In genomic region chr11:20134991-20135736, GRCh38 we compare ENCODE assay signal across 23 cellular contexts. TPM values are rescaled to one million over a fixed set of nuclear protein-coding genes. Genes with fewer than 3 reads are reported as not detected.
"Had no signal": no experiment of that assay in that cellular context is flagged by ENCODE, and none has a peak within 500 bp of the region (broad histone marks: within the 10 kb centered on the region; RNA-seq: fewer than 3 reads in every experiment).

No MANE protein-coding gene starts in this region.

- H3K4me3 ChIP-seq: ascending aorta, gastrocnemius medialis, spleen, testis, upper lobe of left lung had no signal

- H3K9me3 ChIP-seq: ascending aorta, gastrocnemius medialis, spleen, testis, upper lobe of left lung had no signal

- H3K27ac ChIP-seq: ascending aorta, gastrocnemius medialis, spleen, testis, upper lobe of left lung had no signal

- H3K36me3 ChIP-seq: ascending aorta, gastrocnemius medialis, spleen, upper lobe of left lung had no signal

- H3K4me1 ChIP-seq: gastrocnemius medialis had no signal

- H3K27me3 ChIP-seq: ascending aorta, gastrocnemius medialis, testis, upper lobe of left lung had no signal

- ATAC-seq: activated CD8-positive, alpha-beta T cell treated with anti-CD3 and anti-CD28 coated beads, Interleukin-2, amount 10 ng/mL, durations not matched to agents 7 days and 5 days; activated naive CD4-positive, alpha-beta T cell treated with anti-CD3 and anti-CD28 coated beads, Interleukin-2, amount 50 U/mL, for 72 hours; activated T-helper 17 cell treated with anti-CD3 and anti-CD28 coated beads, Interleukin-2, amount 50 U/mL, for 72 hours; gastrocnemius medialis; natural killer cell had no signal

- DNase-seq: activated CD4-positive, alpha-beta T cell treated with anti-CD3 and anti-CD28 coated beads, Interleukin-2, amount 10 ng/mL, durations not matched to agents 24 days and 14 days; activated CD8-positive, alpha-beta T cell treated with anti-CD3 and anti-CD28 coated beads, Interleukin-2, amount 10 ng/mL, durations not matched to agents 7 days and 5 days; activated T-cell treated with anti-CD3 and anti-CD28 coated beads, Interleukin-2, amount 50 U/mL, for 1 hour; central memory CD4-positive, alpha-beta T cell; dermis blood vessel endothelial cell; effector CD8-positive, alpha-beta T cell; gastrocnemius medialis; hippocampal formation; midbrain; natural killer cell; retina; spleen; stimulated activated CD4-positive, alpha-beta T cell treated with anti-CD3 and anti-CD28 coated beads, Interleukin-4, amount 100 ng/mL, for 1 hour; stimulated activated naive CD4-positive, alpha-beta T cell; testis; upper lobe of left lung had no signal

RNA-seq across cellular contexts. Expression of gene DBX1, which starts 25.1 kb away (rescaled TPM):
- total RNA-seq: activated CD4-positive, alpha-beta T cell treated with anti-CD3 and anti-CD28 coated beads, Interleukin-2, amount 10 ng/mL, durations not matched to agents 24 days and 14 days; activated CD8-positive, alpha-beta T cell treated with anti-CD3 and anti-CD28 coated beads, Interleukin-2, amount 10 ng/mL, durations not matched to agents 7 days and 5 days; activated naive CD4-positive, alpha-beta T cell treated with anti-CD3 and anti-CD28 coated beads, Interleukin-2, amount 50 U/mL, for 72 hours; activated T-helper 17 cell treated with anti-CD3 and anti-CD28 coated beads, Interleukin-2, amount 50 U/mL, for 72 hours; ascending aorta; dermis blood vessel endothelial cell; gastrocnemius medialis; liver; natural killer cell; osteocyte; progenitor cell of endocrine pancreas; spleen; T-helper 2 cell treated with Interferon-gamma antibody and Interleukin-4, amounts not matched to agents 100 ng/mL and 5 ng/mL, for 36 hours; testis; upper lobe of left lung had no signal
